Comparison of ENCODE assay signal across 15 cellular contexts in the genomic region with DNA sequence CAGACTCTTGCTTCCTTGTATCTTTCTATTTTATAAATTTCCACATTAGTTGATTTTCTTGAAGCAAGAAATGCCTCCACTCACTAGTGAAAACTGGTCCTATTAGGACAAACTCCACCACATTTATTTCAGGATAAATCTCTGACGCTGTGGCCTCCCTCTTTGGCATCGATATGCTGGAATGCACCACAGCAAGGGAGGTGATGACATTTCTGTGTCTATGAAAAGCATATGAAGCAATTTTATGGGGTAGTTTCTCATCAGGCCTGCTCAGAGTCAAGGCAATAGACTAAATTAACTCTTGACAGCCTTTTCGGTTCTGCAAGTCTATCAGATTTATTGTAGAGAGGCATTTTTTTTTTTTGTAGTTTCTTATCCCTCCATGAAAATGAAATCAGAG.
DNase-seq lines count a peak whose midpoint lies in the region; ATAC-seq and TF ChIP-seq lines count a peak whose summit lies in the region.
"Had no signal": no experiment of that assay in that cellular context is flagged by ENCODE, and none has a peak within 500 bp of the region (broad histone marks: within the 10 kb centered on the region; RNA-seq: fewer than 3 reads in every experiment).

No MANE protein-coding gene starts in this region.

- WGBS in SK-N-SH (ENCODE audit: low lambda C conversion rate): 44% methylated on average over 3 of the region's 3 CpGs
- WGBS in aorta, 2 donors: 5 to 14% methylated on average over 3 of the region's 3 CpGs

- TF ChIP-seq RAD21 in SK-N-SH (IDR thresholded peaks at IDR 0.05; ENCODE audit: low read length): no peak

- CTCF ChIA-PET in SK-N-SH (lab: Yijun Ruan, JAX): no interaction called here

- H3F3A ChIP-seq in SK-N-SH (replicated peaks; ENCODE audit: insufficient read depth): no peaks in the 10 kb centered on the region

- H3K9ac ChIP-seq in SK-N-SH: no peak overlapping the region

- H3K79me2 ChIP-seq in SK-N-SH (ENCODE audit: insufficient read depth) (no peaks in the 10 kb centered on the region), osteoblast (ENCODE audit: insufficient read depth, low read length) (no peaks in the 10 kb centered on the region)

- no peaks in the 10 kb centered on the region for H3K9me2 ChIP-seq in SK-N-SH

- H3K9me3 ChIP-seq in SK-N-SH (peaks cover 12% of the 10 kb centered on the region; the same call in 1 of the 2 replicates), osteoblast (ENCODE audit: low read depth, low read length) (no peaks in the 10 kb centered on the region), aorta (ENCODE audit: control insufficient read depth, low read length) (no peaks in the 10 kb centered on the region), BE2C (no peaks in the 10 kb centered on the region)
- H3K9me3 ChIP-seq: thyroid gland had no signal

- H3K27ac ChIP-seq in SK-N-SH (ENCODE audit: low read depth in 2 of 2, low read length in 1 of 2): no peak overlapping the region
- peak overlapping the region; percentile 66 for H3K27ac ChIP-seq in osteoblast (ENCODE audit: low read depth, low read length)
- no peak overlapping the region for H3K27ac ChIP-seq in aorta (ENCODE audit: low read depth in 1 of 2, low read length in 2 of 2)
- H3K27ac ChIP-seq: thyroid gland, VCaP had no signal

- TF ChIP-seq CTCF in SK-N-SH (IDR thresholded peaks at IDR 0.05) (no peak), osteoblast (IDR thresholded peaks at IDR 0.05; ENCODE audit: extremely low read depth, low read depth, low read length) (no peak), BE2C (IDR thresholded peaks at IDR 0.05; ENCODE audit: low read depth, low read length) (no peak)

- H3K4me1 ChIP-seq in SK-N-SH (ENCODE audit: control insufficient read depth in 1 of 2, insufficient read depth in 2 of 2, low read depth in 1 of 2, low read length in 1 of 2) (peaks cover 0 to 4% of the 10 kb centered on the region in 2 experiments; a peak in 1 of 4 replicates), osteoblast (ENCODE audit: insufficient read depth, low read length) (peaks cover 39% of the 10 kb centered on the region), aorta (ENCODE audit: control insufficient read depth in 1 of 2, insufficient read depth in 2 of 2, low read length in 2 of 2) (no peaks in the 10 kb centered on the region), BE2C (peaks cover 9% of the 10 kb centered on the region)

- POLR2A ChIA-PET in SK-N-SH (lab: Yijun Ruan, JAX): no interaction called here

- ATAC-seq in SK-N-SH treated with all-trans-retinoic acid at 6 μM for 48 hours (no peak), aorta (ENCODE audit: low FRiP score) (no peak), GM19455 (IDR thresholded peaks at IDR 0.05; ENCODE audit: unreplicated experiment) (no peak)

- H2AFZ ChIP-seq in SK-N-SH (ENCODE audit: low read depth) (no peak overlapping the region), osteoblast (ENCODE audit: low read length) (no peak overlapping the region)

- no peak for TF ChIP-seq EP300 in SK-N-SH (IDR thresholded peaks at IDR 0.05; ENCODE audit: borderline replicate concordance in 1 of 2, low read depth in 1 of 2, low read length in 1 of 2)

- DNase-seq in SK-N-SH (no peak), fibroblast of the conjunctiva (ENCODE audit: low read depth) (peak; percentile 63), osteoblast (ENCODE audit: insufficient read length, low spot score, missing footprints) (no peak), aorta (no peak), BE2C (no peak), NCI-H69 (lab: John Stamatoyannopoulos, UW) (no peak)
- DNase-seq: activated effector memory CD4-positive, alpha-beta T cell treated with anti-CD3 and anti-CD28 coated beads, Interleukin-2, amount 50 U/mL, for 16 hours; GF-D8; NK-92 treated with Interleukin-12 subunit alpha and Interleukin-12 subunit beta, amount 100 ng/mL, for 24 hours; occipital lobe; stimulated activated CD4-positive, alpha-beta T cell treated with anti-CD3 and anti-CD28 coated beads, Interleukin-15, amount 100 ng/mL, for 24 hours; thyroid gland had no signal

- no peak overlapping the region for H3K4me3 ChIP-seq in SK-N-SH (ENCODE audit: low read depth in 2 of 2, low read length in 1 of 2)
- no peak overlapping the region for H3K4me3 ChIP-seq in osteoblast (ENCODE audit: insufficient read depth, low read length)
- no peak overlapping the region for H3K4me3 ChIP-seq in aorta (ENCODE audit: low read length in 2 of 2)
- H3K4me3 ChIP-seq in BE2C (ENCODE audit: low read depth, low read length): no peak overlapping the region
- H3K4me3 ChIP-seq: thyroid gland had no signal

- H3K4me2 ChIP-seq in SK-N-SH (no peak overlapping the region), osteoblast (ENCODE audit: insufficient read depth, low read length) (peak overlapping the region; percentile 60)

- H3K27me3 ChIP-seq in SK-N-SH (ENCODE audit: insufficient read depth) (no peaks in the 10 kb centered on the region), osteoblast (ENCODE audit: insufficient read depth, low read length) (no peaks in the 10 kb centered on the region), aorta (ENCODE audit: control insufficient read depth in 1 of 2, insufficient read depth in 2 of 2, low read length in 1 of 2) (no peaks in the 10 kb centered on the region), BE2C (no peaks in the 10 kb centered on the region)
- H3K27me3 ChIP-seq: thyroid gland had no signal

- H4K20me1 ChIP-seq in SK-N-SH (ENCODE audit: insufficient read depth) (no peaks in the 10 kb centered on the region), osteoblast (ENCODE audit: insufficient read depth, low read length) (no peaks in the 10 kb centered on the region)

- intact Hi-C loops in aorta (cut with DNase I): no loop called here

- H3K36me3 ChIP-seq in SK-N-SH (replicated peaks in 1 of 2; ENCODE audit: control insufficient read depth in 1 of 2, insufficient read depth in 2 of 2, low read length in 1 of 2): no peaks in the 10 kb centered on the region
- no peaks in the 10 kb centered on the region for H3K36me3 ChIP-seq in osteoblast (ENCODE audit: insufficient read depth, low read length)
- no peaks in the 10 kb centered on the region for H3K36me3 ChIP-seq in aorta (ENCODE audit: control insufficient read depth in 1 of 2, insufficient read depth in 2 of 2, low read length in 1 of 2)
- H3K36me3 ChIP-seq in BE2C: no peaks in the 10 kb centered on the region
- H3K36me3 ChIP-seq: thyroid gland had no signal

TF ChIP-seq in SK-N-SH, 30 proteins besides CTCF, POLR2A, EP300 and RAD21:
- TF ChIP-seq CHD2 (IDR thresholded peaks at IDR 0.05; ENCODE audit: low read length, partially characterized antibody) (no peak), TCF12 (IDR thresholded peaks at IDR 0.05) (peak; percentile 47; the same call in 1 of the 2 replicates), ELF1 (IDR thresholded peaks at IDR 0.05) (no peak)

TF ChIP-seq in SK-N-SH treated with all-trans-retinoic acid at 6 μM for 48 hours, 23 proteins besides CTCF, POLR2A, EP300 and RAD21:
- no peak for TF ChIP-seq ZC3H10 (CRISPR knock-in tag; IDR thresholded peaks at IDR 0.05)
- TF ChIP-seq ARNTL (CRISPR knock-in tag; IDR thresholded peaks at IDR 0.05; ENCODE audit: borderline replicate concordance, low read depth): no peak
